Comparison of ENCODE assay signal across 6 cellular contexts in the genomic region with DNA sequence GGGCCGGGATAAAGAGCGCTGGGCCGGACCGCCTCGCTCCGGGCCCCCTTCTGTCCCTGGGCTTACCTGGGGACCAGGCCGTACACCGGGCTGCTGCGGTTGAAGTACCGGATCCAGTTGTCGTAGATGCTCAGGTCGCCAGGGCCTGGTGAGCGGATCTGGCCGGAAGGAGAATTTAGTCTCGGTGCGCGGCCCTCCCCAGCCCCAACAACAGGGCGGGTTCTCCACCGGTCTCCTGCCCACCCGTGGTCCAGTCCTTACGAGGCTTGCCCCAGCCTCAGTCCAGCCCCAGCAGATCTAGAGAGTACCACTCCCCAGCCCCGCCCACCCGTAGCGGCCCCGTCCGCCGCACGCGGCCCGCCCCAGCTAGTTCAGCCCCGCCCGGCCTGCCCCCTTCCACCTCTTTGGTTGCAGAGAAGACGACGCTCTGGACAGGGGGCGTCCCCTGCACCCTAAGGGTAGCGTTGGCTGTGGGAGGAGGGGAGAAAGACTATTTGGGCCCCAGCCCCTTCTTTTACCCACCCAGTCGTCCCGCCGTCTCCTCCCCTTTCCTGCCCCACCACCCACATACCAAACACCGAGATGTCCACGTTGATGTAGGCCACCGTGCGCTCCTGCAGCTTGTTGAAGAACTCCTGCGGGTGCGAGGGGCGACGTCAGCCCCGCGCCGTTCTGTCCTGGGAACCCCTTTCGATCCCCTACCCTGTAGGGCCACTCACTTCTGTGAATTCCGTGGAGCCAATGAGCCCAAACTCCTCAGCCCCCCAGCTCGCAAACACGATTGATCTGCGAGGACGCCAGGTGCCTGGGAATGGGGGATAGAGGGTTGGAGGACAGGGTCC. TPM values are rescaled to one million over a fixed set of nuclear protein-coding genes. Genes with fewer than 3 reads are reported as not detected.
A peak's percentile ranks its signal among the peaks of the same experiment; 100 is the strongest.
DNase-seq lines count a peak whose midpoint lies in the region; ATAC-seq and FAIRE-seq lines count a peak whose summit lies in the region.

No MANE protein-coding gene starts in this region.

- peak in 12 of 34 experiments; percentile 6 to 38 (median 19) for DNase-seq in T-cell
- no peak for DNase-seq in Kasumi-1 (lab: John Stamatoyannopoulos, UW)
- no peak for DNase-seq in RCC 7860 (ENCODE audit: low spot score)
- DNase-seq in NCI-H1694 (lab: John Stamatoyannopoulos, UW), result no peak

- CTCF ChIA-PET in T-cell (lab: Charles Lee), result no interaction called here

- POLR2A ChIA-PET in T-cell (lab: Charles Lee), result no interaction called here

- H3K27ac ChIP-seq in esophagus (ENCODE audit: low read depth in 2 of 2, low read length in 1 of 2) (peak overlapping the region; percentile 8 to 39), skin epidermis (peak overlapping the region in 16 of 21 experiments; percentile 3 to 73 (median 46))

- H3K27me3 ChIP-seq in esophagus (ENCODE audit: control insufficient read depth in 1 of 2, insufficient read depth in 2 of 2, low read length in 2 of 2), result no peaks in the 10 kb centered on the region

- peak overlapping the region; percentile 80 to 94 for H3K27ac Mint-ChIP-seq in T-cell

- H3K36me3 Mint-ChIP-seq in T-cell, result peaks cover 8% of the 10 kb centered on the region

- H3K9me3 Mint-ChIP-seq in T-cell, result no peaks in the 10 kb centered on the region

- H3K4me3 ChIP-seq in esophagus (ENCODE audit: low read depth in 1 of 2, low read length in 2 of 2), result peak overlapping the region; percentile 32 to 40
- H3K4me3 ChIP-seq in skin epidermis, result peak overlapping the region; percentile 24 to 49 (median 39)

- peak; percentile 66 to 69 (median 68) for ATAC-seq in T-cell (replicated peaks in 1 of 4)

- peak overlapping the region; percentile 78 to 83 (median 82) for H3K4me3 Mint-ChIP-seq in T-cell

- WGBS in esophagus, 2 donors, result 17 to 26% methylated on average over 51 to 56 of the region's 56 CpGs

- H3K4me1 ChIP-seq in esophagus (ENCODE audit: control insufficient read depth in 2 of 2, insufficient read depth in 2 of 2, low read length in 1 of 2), result peaks cover under 1 to 9% of the 10 kb centered on the region in 2 donors

- no peak for FAIRE-seq in RCC 7860 (lab: Jason Lieb, UNC)

- H3K36me3 ChIP-seq in esophagus (ENCODE audit: control insufficient read depth in 2 of 2, insufficient read depth in 2 of 2, low read length in 1 of 2), result peaks cover 0 to 11% of the 10 kb centered on the region in 2 donors

- H3K9me3 ChIP-seq in esophagus (ENCODE audit: control insufficient read depth in 2 of 2, insufficient read depth in 1 of 2, low read depth in 1 of 2, low read length in 1 of 2), result no peaks in the 10 kb centered on the region

- no peaks in the 10 kb centered on the region for H3K27me3 Mint-ChIP-seq in T-cell

- H3K4me1 Mint-ChIP-seq in T-cell, result peaks cover 20 to 29% (median 23%) of the 10 kb centered on the region in 3 donors

RNA-seq across cellular contexts. Expression of gene SAC3D1, which starts 6.8 kb away (rescaled TPM):
- total RNA-seq in T-cell, result 10 to 100 TPM in 3 of 5 donors, 1 to 10 TPM in 2; 3.1 to 16.9 (median 14.5) TPM
- 10 to 100 TPM in 1 of 2 donors, 1 to 10 TPM in 1; 6.2 to 12.1 TPM for polyA plus RNA-seq in esophagus

RNA-seq across cellular contexts. Expression of gene NAALADL1, which starts 10.6 kb away (rescaled TPM):
- 10 to 100 TPM; 10.2 to 30.1 (median 26.1) TPM for total RNA-seq in T-cell
- polyA plus RNA-seq in esophagus, result 1 to 10 TPM; 3.0 to 6.0 TPM

RNA-seq across cellular contexts. Expression of gene SNX15, which starts 20.6 kb away (rescaled TPM):
- total RNA-seq in T-cell, result 10 to 100 TPM; 19.6 to 28.6 (median 25.4) TPM
- polyA plus RNA-seq in esophagus, result 10 to 100 TPM; 14.7 to 15.6 TPM

RNA-seq across cellular contexts. Expression of gene ARL2, which starts 33.8 kb away (rescaled TPM):
- total RNA-seq in T-cell, result 10 to 100 TPM; 19.7 to 44.3 (median 39.5) TPM
- 10 to 100 TPM; 44.5 to 68.6 TPM for polyA plus RNA-seq in esophagus

RNA-seq across cellular contexts. Expression of gene CDCA5, which starts 36.0 kb away (rescaled TPM):
- 1 to 10 TPM; 1.2 to 4.2 (median 1.7) TPM for total RNA-seq in T-cell
- polyA plus RNA-seq in esophagus, result 1 to 10 TPM; 4.3 to 8.8 TPM
